ENCODE assay signal across 1 cellular context in genomic region chr3:139537325-139537724, GRCh38.
TF ChIP-seq lines count a peak whose summit lies in the region.

No MANE protein-coding gene starts in this region.

TF ChIP-seq in HepG2, 621 proteins besides CTCF, POLR2A, EP300 and RAD21:
- TF ChIP-seq FOSL2 (CRISPR knock-in tag; IDR thresholded peaks at IDR 0.05) (peak; percentile 76), ZSCAN29 (CRISPR knock-in tag; conservative IDR thresholded peaks at IDR 0.05) (no peak)
